ENCODE assay signal across 10 cellular contexts in genomic region chr18:54742654-54743053, GRCh38.
DNase-seq lines count a peak whose midpoint lies in the region; ATAC-seq lines count a peak whose summit lies in the region.
"Had no signal": no experiment of that assay in that cellular context is flagged by ENCODE, and none has a peak within 500 bp of the region (broad histone marks: within the 10 kb centered on the region; RNA-seq: fewer than 3 reads in every experiment).

No MANE protein-coding gene starts in this region.

- intact Hi-C loops in left cardiac atrium (cut with DNase I): no loop called here
- intact Hi-C loops in sciatic nerve (cut with DNase I): no loop called here

- peak overlapping the region; percentile 30 for H3K27ac ChIP-seq in angular gyrus (ENCODE audit: low read depth, low read length)

- ATAC-seq in left cardiac atrium: peak; percentile 91 to 98
- ATAC-seq in sciatic nerve: peak; percentile 99
- ATAC-seq in GM18502 (IDR thresholded peaks at IDR 0.05; ENCODE audit: poor library complexity, unreplicated experiment): no peak
- no peak for ATAC-seq in GM18520 (IDR thresholded peaks at IDR 0.05; ENCODE audit: unreplicated experiment)

- peak; percentile 93 for DNase-seq in EL
- DNase-seq in left cardiac atrium: peak; percentile 81
- peak; percentile 86 for DNase-seq in sciatic nerve (ENCODE audit: low spot score)
- DNase-seq in NCI-H345 treated with DMSO at 0.1 percent for 48 hours (lab: John Stamatoyannopoulos, UW; ENCODE audit: unreplicated experiment): no peak
- DNase-seq in activated CD4-positive, CD25-positive, alpha-beta regulatory T cell (lab: John Stamatoyannopoulos, UW): no peak
- DNase-seq: activated naive CD4-positive, alpha-beta T cell treated with anti-CD3 and anti-CD28 coated beads for 36 hours; nephron progenitor cell had no signal

Comparison
In these comparisons a context has a peak if more than half of its experiments do, and no peak if none do; other contexts are left out.
1. DNase-seq: peak in EL (single experiment), left cardiac atrium (single experiment) and sciatic nerve (single experiment); none in NCI-H345 treated with DMSO at 0.1 percent for 48 hours (single experiment) and activated CD4-positive, CD25-positive, alpha-beta regulatory T cell (0 of 4).
2. ATAC-seq: peak in left cardiac atrium (2 of 2) and sciatic nerve (single experiment); none in GM18502 (single experiment) and GM18520 (single experiment).